8 cellular contexts compared by ENCODE assay signal in genomic region chr5:159100022-159100927, GRCh38. TPM values are rescaled to one million over a fixed set of nuclear protein-coding genes. Genes with fewer than 3 reads are reported as not detected.
DNase-seq lines count a peak whose midpoint lies in the region; ATAC-seq lines count a peak whose summit lies in the region.

No MANE protein-coding gene starts in this region.

- WGBS in mesenchymal stem cell, result 0% methylated on average over 52 of the region's 59 CpGs

- peak overlapping the region in 1 of 2 experiments; percentile 15 for H2BK12ac ChIP-seq in mesenchymal stem cell (ENCODE audit: low read length in 2 of 2)

- H3K4me1 ChIP-seq in ACC112 (ENCODE audit: control insufficient read depth, insufficient read depth, low read length, unreplicated experiment) (peaks cover 20% of the 10 kb centered on the region), mesenchymal stem cell (ENCODE audit: control insufficient read depth, insufficient read depth, low read depth, low read length) (peaks cover 16% of the 10 kb centered on the region)

- no peak overlapping the region for H2BK120ac ChIP-seq in mesenchymal stem cell (ENCODE audit: low read depth, low read length)

- peak overlapping the region; percentile 89 for H3K4me3 ChIP-seq in ACC112 (ENCODE audit: low read depth, low read length)
- peak overlapping the region; percentile 55 to 98 for H3K4me3 ChIP-seq in mesenchymal stem cell (ENCODE audit: insufficient read depth in 1 of 2, low read depth in 1 of 2, low read length in 2 of 2)

- H3K23ac ChIP-seq in mesenchymal stem cell (ENCODE audit: low read length in 2 of 2), result peak overlapping the region; percentile 21 to 56

- H3K9ac ChIP-seq in mesenchymal stem cell (ENCODE audit: low read length), result peak overlapping the region; percentile 98

- H3K27me3 ChIP-seq in ACC112 (ENCODE audit: insufficient read depth, low read length), result no peaks in the 10 kb centered on the region
- peaks cover 0 to 74% of the 10 kb centered on the region in 2 experiments for H3K27me3 ChIP-seq in mesenchymal stem cell (ENCODE audit: control insufficient read depth in 1 of 2, insufficient read depth in 1 of 2, low read length in 2 of 2)

- no peak overlapping the region for H2AFZ ChIP-seq in ACC112 (ENCODE audit: low read length, unreplicated experiment)
- peak overlapping the region; percentile 5 for H2AFZ ChIP-seq in mesenchymal stem cell (ENCODE audit: low read depth, low read length)

- no peaks in the 10 kb centered on the region for H3K79me1 ChIP-seq in mesenchymal stem cell (replicated peaks; ENCODE audit: low read length, poor library complexity, severe bottlenecking)

- H3K36me3 ChIP-seq in ACC112 (ENCODE audit: insufficient read depth, low read length), result no peaks in the 10 kb centered on the region
- peaks cover 0 to 2% of the 10 kb centered on the region in 2 experiments for H3K36me3 ChIP-seq in mesenchymal stem cell (ENCODE audit: control insufficient read depth in 1 of 2, insufficient read depth in 2 of 2, low read depth in 1 of 2, low read length in 2 of 2)

- H3K27me3 Mint-ChIP-seq in effector memory CD8-positive, alpha-beta T cell, result peaks cover 49 to 92% of the 10 kb centered on the region in 2 donors

- H3K4me3 Mint-ChIP-seq in effector memory CD8-positive, alpha-beta T cell, result peak overlapping the region; percentile 78 to 92

- no peak overlapping the region for H4K91ac ChIP-seq in mesenchymal stem cell (ENCODE audit: low read length)

- H4K8ac ChIP-seq in mesenchymal stem cell (ENCODE audit: low read length), result no peak overlapping the region

- H2BK5ac ChIP-seq in mesenchymal stem cell (ENCODE audit: low read depth, low read length, poor library complexity, severe bottlenecking), result no peak overlapping the region

- ATAC-seq in GM18907 (IDR thresholded peaks at IDR 0.05; ENCODE audit: unreplicated experiment) (peak; percentile 64), HG03108 (IDR thresholded peaks at IDR 0.05; ENCODE audit: unreplicated experiment) (peak; percentile 45)
- ATAC-seq in effector memory CD8-positive, alpha-beta T cell (replicated peaks), result peak; percentile 83

- no peak overlapping the region for H2BK15ac ChIP-seq in mesenchymal stem cell (ENCODE audit: low read depth, poor library complexity, severe bottlenecking)

- peak overlapping the region; percentile 50 to 83 for H3K18ac ChIP-seq in mesenchymal stem cell (ENCODE audit: low read depth in 1 of 2, low read length in 2 of 2)

- peaks cover 20% of the 10 kb centered on the region for H3K36me3 Mint-ChIP-seq in effector memory CD8-positive, alpha-beta T cell (ENCODE audit: insufficient read depth)

- H3K4me1 Mint-ChIP-seq in effector memory CD8-positive, alpha-beta T cell (ENCODE audit: low read depth in 2 of 2), result peaks cover 23 to 29% of the 10 kb centered on the region in 2 donors

- H3K27ac Mint-ChIP-seq in effector memory CD8-positive, alpha-beta T cell, result peak overlapping the region in 1 of 2 donors; percentile 46

- peaks cover 66% of the 10 kb centered on the region for H3K79me2 ChIP-seq in ACC112 (ENCODE audit: control insufficient read depth, insufficient read depth, low read length, unreplicated experiment)

- peak overlapping the region; percentile 93 for H3K4me2 ChIP-seq in mesenchymal stem cell (ENCODE audit: low read length, poor library complexity, severe bottlenecking)

- H3K9me3 Mint-ChIP-seq in effector memory CD8-positive, alpha-beta T cell, result no peaks in the 10 kb centered on the region

- H3K4ac ChIP-seq in mesenchymal stem cell (ENCODE audit: low read depth in 1 of 2, low read length in 2 of 2), result peak overlapping the region in 1 of 2 experiments; percentile 54

- H3K27ac ChIP-seq in ACC112 (ENCODE audit: low read depth, low read length), result peak overlapping the region; percentile 90
- peak overlapping the region; percentile 17 for H3K27ac ChIP-seq in mesenchymal stem cell (ENCODE audit: low read length, poor library complexity, severe bottlenecking)

- peak; percentile 22 for DNase-seq in NCI-H345 treated with DMSO at 0.1 percent for 48 hours (lab: John Stamatoyannopoulos, UW; ENCODE audit: unreplicated experiment)
- peak; percentile 44 to 68 for DNase-seq in activated CD8-positive, alpha-beta memory T cell treated with anti-CD3 and anti-CD28 coated beads for 1 hour (ENCODE audit: extremely low read depth in 1 of 2, low read depth in 1 of 2)
- DNase-seq in effector memory CD8-positive, alpha-beta T cell, result peak; percentile 70 to 76 (median 75)
- DNase-seq in mesenchymal stem cell, result peak; percentile 94
- DNase-seq in stimulated activated CD8-positive, alpha-beta memory T cell treated with anti-CD3 and anti-CD28 coated beads, Interleukin-12 subunit alpha, Interleukin-12 subunit beta, amount 100 ng/mL, for 24 hours (ENCODE audit: extremely low read depth), result peak; percentile 47

- no peaks in the 10 kb centered on the region for H3K9me3 ChIP-seq in mesenchymal stem cell (ENCODE audit: control insufficient read depth, low read length)

- H2AK5ac ChIP-seq in mesenchymal stem cell (ENCODE audit: low read length, severe bottlenecking), result no peak overlapping the region

- peak overlapping the region; percentile 50 to 87 for H3K14ac ChIP-seq in mesenchymal stem cell (ENCODE audit: low read length in 2 of 2)

RNA-seq across cellular contexts. Expression of gene EBF1, which starts 0.6 kb away (rescaled TPM):
- polyA plus RNA-seq in mesenchymal stem cell (2013, experiment 1 of 2), result 2.7 TPM
- polyA plus RNA-seq in mesenchymal stem cell (2013, experiment 2 of 2), result 2.5 TPM

Comparison
In these comparisons a context has a peak if more than half of its experiments do, and no peak if none do; other contexts are left out.
1. Peak in every context shown above with its lines: DNase-seq, ATAC-seq, H3K4me3 ChIP-seq and H3K27ac ChIP-seq.
2. DNase-seq: peak in every context shown above with its lines; median percentile 94 in mesenchymal stem cell; 75 in effector memory CD8-positive, alpha-beta T cell; 56 in activated CD8-positive, alpha-beta memory T cell treated with anti-CD3 and anti-CD28 coated beads for 1 hour; 47 in stimulated activated CD8-positive, alpha-beta memory T cell treated with anti-CD3 and anti-CD28 coated beads, Interleukin-12 subunit alpha, Interleukin-12 subunit beta, amount 100 ng/mL, for 24 hours; 22 in NCI-H345 treated with DMSO at 0.1 percent for 48 hours.